Comparison of ENCODE assay signal across 8 cellular contexts in genomic region chr17:37742762-37743611, GRCh38. TPM values are rescaled to one million over a fixed set of nuclear protein-coding genes. Genes with fewer than 3 reads are reported as not detected.
DNase-seq lines count a peak whose midpoint lies in the region; ATAC-seq and TF ChIP-seq lines count a peak whose summit lies in the region.

No MANE protein-coding gene starts in this region.

- no peak for TF ChIP-seq POLR2A in spleen (IDR thresholded peaks at IDR 0.05)

- peak in 2 of 3 experiments; percentile 27 to 33 for DNase-seq in NCI-H1417 (lab: John Stamatoyannopoulos, UW)
- DNase-seq in NCI-H1417 treated with DMSO at 0.1 percent for 48 hours (lab: John Stamatoyannopoulos, UW): no peak
- DNase-seq in activated CD4-positive, alpha-beta memory T cell treated with anti-CD3 and anti-CD28 coated beads for 36 hours: peak; percentile 13
- no peak for DNase-seq in spleen
- DNase-seq in NCI-H2029 treated with DMSO at 0.1 percent for 48 hours (lab: John Stamatoyannopoulos, UW): no peak

- H3K4me3 Mint-ChIP-seq in activated CD4-positive, alpha-beta memory T cell treated with anti-CD3 and anti-CD28 coated beads for 36 hours: peak overlapping the region; percentile 45

- H3K36me3 ChIP-seq in iPS-18a (ENCODE audit: control insufficient read depth, low read depth, low read length): no peaks in the 10 kb centered on the region
- H3K36me3 ChIP-seq in spleen: no peaks in the 10 kb centered on the region

- peaks cover 100% of the 10 kb centered on the region for H3K27me3 ChIP-seq in iPS-18a (ENCODE audit: control insufficient read depth, insufficient read depth, low read length)
- H3K27me3 ChIP-seq in spleen (replicated peaks in 1 of 7): peaks cover 25 to 100% (median 96%) of the 10 kb centered on the region in 7 donors

- H3K27ac Mint-ChIP-seq in activated CD4-positive, alpha-beta memory T cell treated with anti-CD3 and anti-CD28 coated beads for 36 hours: no peak overlapping the region

- H3K4me3 ChIP-seq in iPS-18a (ENCODE audit: low read length) (peak overlapping the region; percentile 58), spleen (peak overlapping the region in 7 of 8 donors; percentile 4 to 59 (median 32))

- POLR2A ChIA-PET in activated CD4-positive, alpha-beta memory T cell treated with anti-CD3 and anti-CD28 coated beads for 36 hours (lab: Charles Lee): no interaction called here

- H3K27me3 Mint-ChIP-seq in activated CD4-positive, alpha-beta memory T cell treated with anti-CD3 and anti-CD28 coated beads for 36 hours: peaks cover 68% of the 10 kb centered on the region

- H3K9ac ChIP-seq in iPS-18a (ENCODE audit: low read length): no peak overlapping the region

- peaks cover 14% of the 10 kb centered on the region for H3K4me1 ChIP-seq in iPS-18a (ENCODE audit: control insufficient read depth, low read depth, low read length)
- H3K4me1 ChIP-seq in spleen: peaks cover 33 to 54% (median 44%) of the 10 kb centered on the region in 6 donors

- H3K9me3 Mint-ChIP-seq in activated CD4-positive, alpha-beta memory T cell treated with anti-CD3 and anti-CD28 coated beads for 36 hours: no peaks in the 10 kb centered on the region

- intact Hi-C loops in activated CD4-positive, alpha-beta memory T cell treated with anti-CD3 and anti-CD28 coated beads for 36 hours (cut with micrococcal nuclease): loop anchor here (5.0 to 10.0 kb wide), 3 partner anchors 41 to 798 kb away; partner anchors contain the start of gene AATF
- intact Hi-C loops in spleen (cut with DNase I; ENCODE audit: low total_unique reads): no loop called here

- 2 to 6% (median 3%) methylated on average over 61 to 76 of the region's 76 CpGs for WGBS in spleen, 5 donors

- peaks cover 19% of the 10 kb centered on the region for H3K4me1 Mint-ChIP-seq in activated CD4-positive, alpha-beta memory T cell treated with anti-CD3 and anti-CD28 coated beads for 36 hours (ENCODE audit: low read depth)

- ATAC-seq in GM21447 (IDR thresholded peaks at IDR 0.05; ENCODE audit: unreplicated experiment) (no peak), HG02759 (IDR thresholded peaks at IDR 0.05; ENCODE audit: unreplicated experiment) (no peak)

- H3K9me3 ChIP-seq in iPS-18a (ENCODE audit: control insufficient read depth, low read depth, low read length): no peaks in the 10 kb centered on the region
- no peaks in the 10 kb centered on the region for H3K9me3 ChIP-seq in spleen

- H3K27ac ChIP-seq in iPS-18a (ENCODE audit: low read length) (no peak overlapping the region), spleen (no peak overlapping the region)

- no peaks in the 10 kb centered on the region for H3K36me3 Mint-ChIP-seq in activated CD4-positive, alpha-beta memory T cell treated with anti-CD3 and anti-CD28 coated beads for 36 hours

- CTCF ChIA-PET in activated CD4-positive, alpha-beta memory T cell treated with anti-CD3 and anti-CD28 coated beads for 36 hours (lab: Charles Lee): no interaction called here

- no peak for TF ChIP-seq CTCF in spleen (IDR thresholded peaks at IDR 0.05 in 8 of 11, conservative IDR thresholded peaks at IDR 0.05 in 3 of 11)

RNA-seq across cellular contexts. Expression of gene HNF1B, which starts 1.9 kb away (rescaled TPM):
- total RNA-seq in activated CD4-positive, alpha-beta memory T cell treated with anti-CD3 and anti-CD28 coated beads for 36 hours: not detected
- not detected for total RNA-seq in spleen
- under 1 TPM; 0.06 to 0.12 (median 0.07) TPM for polyA plus RNA-seq in spleen

Comparison
In these comparisons a context has a peak if more than half of its experiments do, and no peak if none do; other contexts are left out.
1. DNase-seq: peak in NCI-H1417 (2 of 3) and activated CD4-positive, alpha-beta memory T cell treated with anti-CD3 and anti-CD28 coated beads for 36 hours (single experiment); none in NCI-H1417 treated with DMSO at 0.1 percent for 48 hours (single experiment), spleen (single experiment) and NCI-H2029 treated with DMSO at 0.1 percent for 48 hours (single experiment).